In genomic region chr1:194281372-194281771, GRCh38 we compare ENCODE assay signal across 20 cellular contexts.
DNase-seq lines count a peak whose midpoint lies in the region; ATAC-seq and TF ChIP-seq lines count a peak whose summit lies in the region.
"Had no signal": no experiment of that assay in that cellular context is flagged by ENCODE, and none has a peak within 500 bp of the region (broad histone marks: within the 10 kb centered on the region; RNA-seq: fewer than 3 reads in every experiment).

No MANE protein-coding gene starts in this region.

- H3K4me3 Mint-ChIP-seq in CD4-positive, alpha-beta T cell = no peak overlapping the region

- no peak for TF ChIP-seq CTCF in CD4-positive, alpha-beta T cell (IDR thresholded peaks at IDR 0.05)

- POLR2A ChIA-PET in CD4-positive, alpha-beta T cell (lab: Charles Lee) = no interaction called here

- no peaks in the 10 kb centered on the region for H3K36me3 Mint-ChIP-seq in CD4-positive, alpha-beta T cell (ENCODE audit: low read depth)
- H3K36me3 Mint-ChIP-seq: IgD-negative memory B cell had no signal

- H3K9me3 ChIP-seq in CD4-positive, alpha-beta T cell (ENCODE audit: control insufficient read depth, low read length) = no peaks in the 10 kb centered on the region
- H3K9me3 ChIP-seq: Caco-2, HAP-1 had no signal

- CTCF ChIA-PET in CD4-positive, alpha-beta T cell (lab: Charles Lee) = interaction anchor here (1.7 kb wide), 1 partner anchor 10 kb away, joined by 4 read pairs; no protein-coding TSS in a partner anchor

- no peaks in the 10 kb centered on the region for H3K27me3 Mint-ChIP-seq in CD4-positive, alpha-beta T cell
- H3K27me3 Mint-ChIP-seq: IgD-negative memory B cell had no signal

- H3K27ac Mint-ChIP-seq in CD4-positive, alpha-beta T cell = peak overlapping the region; percentile 7
- H3K27ac Mint-ChIP-seq: IgD-negative memory B cell had no signal

- no peak for ATAC-seq in CD4-positive, alpha-beta T cell (ENCODE audit: poor library complexity)
- ATAC-seq: Right ventricle myocardium inferior had no signal

- H3K27ac ChIP-seq in CD4-positive, alpha-beta T cell (ENCODE audit: low read depth, low read length) = no peak overlapping the region
- H3K27ac ChIP-seq: GM23248 had no signal

- peaks cover 2% of the 10 kb centered on the region for H3K9me3 Mint-ChIP-seq in CD4-positive, alpha-beta T cell

- H3K27me3 ChIP-seq in CD4-positive, alpha-beta T cell (ENCODE audit: control insufficient read depth, insufficient read depth, low read length) = no peaks in the 10 kb centered on the region

- DNase-seq in NOMO-1 (lab: John Stamatoyannopoulos, UW; ENCODE audit: unreplicated experiment in 2 of 2) = peak; percentile 9 to 70
- DNase-seq in NOMO-1 treated with dmso at 0.1 percent for 144 hours (lab: John Stamatoyannopoulos, UW; ENCODE audit: unreplicated experiment) = no peak
- DNase-seq in CD4-positive, alpha-beta T cell = no peak
- peak; percentile 38 for DNase-seq in OCI-M1 (lab: John Stamatoyannopoulos, UW)
- peak; percentile 10 for DNase-seq in myocyte (ENCODE audit: low read depth)
- no peak for DNase-seq in NCI-H1048 (lab: John Stamatoyannopoulos, UW)
- DNase-seq in SHP77 (lab: John Stamatoyannopoulos, UW) = no peak
- DNase-seq in amniotic stem cell (lab: John Stamatoyannopoulos, UW) = no peak
- DNase-seq: 8988T, Caco-2, DMS153, GDM1, GM23248, Karpas-422, NCI-H1105 treated with DMSO at 0.1 percent for 48 hours, NCI-H1694, NCI-H774 had no signal

- peaks cover 12% of the 10 kb centered on the region for H3K4me1 Mint-ChIP-seq in CD4-positive, alpha-beta T cell (ENCODE audit: low read depth)

- intact Hi-C loops in CD4-positive, alpha-beta T cell (cut with DNase I, micrococcal nuclease) = loop anchor here in 1 of 2 experiments (5.0 kb wide), 1 partner anchor 884 kb away; no protein-coding TSS in a partner anchor

Comparison
In these comparisons a context has a peak if more than half of its experiments do, and no peak if none do; other contexts are left out.
1. DNase-seq: peak in NOMO-1 (2 of 2), OCI-M1 (single experiment) and myocyte (single experiment); none in NOMO-1 treated with dmso at 0.1 percent for 144 hours (single experiment), CD4-positive, alpha-beta T cell (0 of 10), NCI-H1048 (single experiment), SHP77 (0 of 2) and amniotic stem cell (single experiment).